9 cellular contexts compared by ENCODE assay signal in the genomic region with DNA sequence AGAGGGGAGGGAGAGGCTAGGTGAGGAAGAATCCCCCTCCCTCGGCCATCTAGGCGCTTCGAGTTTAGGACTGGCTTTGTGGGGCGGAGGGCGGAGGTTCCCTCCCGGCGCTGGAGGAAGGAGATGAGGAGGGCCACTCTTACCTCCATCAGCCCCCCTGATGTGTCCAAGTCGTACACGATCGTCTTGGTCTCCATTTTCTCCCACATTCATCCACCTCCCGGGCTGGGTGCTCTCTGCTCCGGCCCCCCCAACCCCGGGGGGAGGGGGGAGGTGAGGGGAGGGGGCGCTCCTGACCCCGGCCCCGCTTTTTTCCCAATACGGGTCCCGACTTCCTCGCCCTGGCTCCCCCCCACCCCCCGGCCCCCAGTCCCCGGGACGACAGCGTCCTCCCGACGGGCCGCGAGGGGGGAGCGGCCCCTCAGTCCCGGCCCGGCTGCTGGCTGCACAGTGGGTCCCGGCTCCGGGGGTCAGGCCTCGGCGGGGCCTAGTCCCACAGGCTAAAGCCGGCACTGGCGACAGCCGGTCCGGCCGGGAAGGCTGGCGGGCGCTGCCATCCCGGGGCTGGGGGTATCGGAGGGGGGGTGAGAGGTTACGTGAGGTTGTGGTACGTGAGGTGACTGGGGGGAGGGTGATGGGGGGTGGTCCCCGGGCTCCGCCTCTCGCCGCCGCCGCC. TPM values are rescaled to one million over a fixed set of nuclear protein-coding genes. Genes with fewer than 3 reads are reported as not detected.
DNase-seq lines count a peak whose midpoint lies in the region; ATAC-seq and TF ChIP-seq lines count a peak whose summit lies in the region.
"Had no signal": no experiment of that assay in that cellular context is flagged by ENCODE, and none has a peak within 500 bp of the region (broad histone marks: within the 10 kb centered on the region; RNA-seq: fewer than 3 reads in every experiment).

No MANE protein-coding gene starts in this region.

- CTCF ChIA-PET in CD8-positive, alpha-beta memory T cell (lab: Charles Lee): interaction anchor here (0.7 to 5.7 kb wide), 15 partner anchors 14 to 231 kb away, joined by 3 to 72 read pairs (median 12); partner anchors contain the start of genes DHRS13, FAM222B, FLOT2 and NEK8
- CTCF ChIA-PET in IMR-90 (lab: Yijun Ruan, JAX): interaction anchor here (1.3 kb wide), 1 partner anchor 15 kb away, joined by 4 read pairs; no protein-coding TSS in a partner anchor
- CTCF ChIA-PET in naive thymus-derived CD4-positive, alpha-beta T cell (lab: Charles Lee): interaction anchor here (0.8 to 5.2 kb wide), 6 partner anchors 15 to 231 kb away, joined by 3 to 36 read pairs (median 6); partner anchors contain the start of genes NEK8 and RPL23A

- no TSS peak for BruUV-seq in IMR-90 (replicated peaks; lab: Mats Ljungman, UMichigan)

- H3K79me1 ChIP-seq in IMR-90 (ENCODE audit: low read depth in 1 of 2, low read length in 2 of 2): peaks cover 0 to 30% of the 10 kb centered on the region in 2 experiments; a peak in 2 of 4 replicates

- H2AFZ ChIP-seq in IMR-90 (replicated peaks; ENCODE audit: low read length, poor library complexity): peak overlapping the region; percentile 99

- peaks cover 27 to 29% (median 28%) of the 10 kb centered on the region in 3 donors for H3K4me1 Mint-ChIP-seq in CD8-positive, alpha-beta memory T cell
- H3K4me1 Mint-ChIP-seq in naive thymus-derived CD4-positive, alpha-beta T cell: peaks cover 22 to 33% (median 27%) of the 10 kb centered on the region in 7 donors

- DNase-seq in CD8-positive, alpha-beta memory T cell: no peak
- DNase-seq in IMR-90 (no peak), choroid plexus epithelial cell (ENCODE audit: low read depth) (no peak), AG08396 (ENCODE audit: low spot score) (no peak), occipital lobe (lab: John Stamatoyannopoulos, UW) (no peak), omental fat pad (ENCODE audit: low spot score) (no peak)
- DNase-seq in naive thymus-derived CD4-positive, alpha-beta T cell: no peak

- WGBS in IMR-90 (ENCODE audit: extremely low coverage in 2 of 2, insufficient read length in 1 of 2), 2 experiments: 0% methylated on average over 2 of the region's 51 CpGs; no CpG with 5 or more reads in 1 of the 2 experiments

- peak overlapping the region; percentile 14; the same call in 1 of the 2 replicates for H3K18ac ChIP-seq in IMR-90 (ENCODE audit: low read depth, low read length)

- H4K5ac ChIP-seq in IMR-90 (ENCODE audit: low read depth, low read length): peak overlapping the region; percentile 51

- H3K27ac ChIP-seq in CD8-positive, alpha-beta memory T cell (ENCODE audit: low read depth, low read length): peak overlapping the region; percentile 80
- H3K27ac ChIP-seq in IMR-90 (ENCODE audit: insufficient read depth, low read length): peak overlapping the region; percentile 91
- H3K27ac ChIP-seq in naive thymus-derived CD4-positive, alpha-beta T cell (ENCODE audit: low read depth, low read length): peak overlapping the region; percentile 89

- H3K4ac ChIP-seq in IMR-90 (ENCODE audit: low read depth, low read length): peak overlapping the region; percentile 90

- H3K36me3 Mint-ChIP-seq in CD8-positive, alpha-beta memory T cell: peaks cover 0 to 42% (median 8%) of the 10 kb centered on the region in 3 donors
- H3K36me3 Mint-ChIP-seq in naive thymus-derived CD4-positive, alpha-beta T cell: peaks cover 0 to 17% (median 3%) of the 10 kb centered on the region in 5 donors

- H3K4me3 Mint-ChIP-seq in CD8-positive, alpha-beta memory T cell: peak overlapping the region; percentile 91 to 98 (median 96)
- H3K4me3 Mint-ChIP-seq in naive thymus-derived CD4-positive, alpha-beta T cell: peak overlapping the region in 9 of 10 donors; percentile 94 to 97 (median 96)

- H2BK20ac ChIP-seq in IMR-90 (ENCODE audit: low read depth, low read length): no peak overlapping the region

- H3K9me1 ChIP-seq in IMR-90 (ENCODE audit: insufficient read depth, low read length): peaks cover 12% of the 10 kb centered on the region

- no peaks in the 10 kb centered on the region for H3K9me3 Mint-ChIP-seq in CD8-positive, alpha-beta memory T cell
- no peaks in the 10 kb centered on the region for H3K9me3 Mint-ChIP-seq in naive thymus-derived CD4-positive, alpha-beta T cell

- H3K4me1 ChIP-seq in CD8-positive, alpha-beta memory T cell (ENCODE audit: insufficient read depth, low read length): peaks cover 41% of the 10 kb centered on the region
- H3K4me1 ChIP-seq in IMR-90 (ENCODE audit: control insufficient read depth, insufficient read depth, low read length): peaks cover 3% of the 10 kb centered on the region; the same call in 1 of the 2 replicates
- peaks cover 30 to 40% of the 10 kb centered on the region in 2 donors for H3K4me1 ChIP-seq in naive thymus-derived CD4-positive, alpha-beta T cell (ENCODE audit: control insufficient read depth in 2 of 2, insufficient read depth in 2 of 2, low read length in 2 of 2)

- peak overlapping the region; percentile 91 to 99 (median 96) for H3K27ac Mint-ChIP-seq in CD8-positive, alpha-beta memory T cell
- peak overlapping the region; percentile 88 to 98 (median 96) for H3K27ac Mint-ChIP-seq in naive thymus-derived CD4-positive, alpha-beta T cell

- H3K9ac ChIP-seq in IMR-90 (ENCODE audit: low read depth, low read length): peak overlapping the region; percentile 90

- H2BK120ac ChIP-seq in IMR-90 (ENCODE audit: low read depth, low read length): peak overlapping the region; percentile 70

- intact Hi-C loops in IMR-90 (cut with micrococcal nuclease): no loop called here
- intact Hi-C loops in naive thymus-derived CD4-positive, alpha-beta T cell (cut with micrococcal nuclease): loop anchor here (1.0 to 5.0 kb wide), 9 partner anchors 25 to 909 kb away; partner anchors contain the start of genes ABHD15 (in 2 of the 2), DHRS13 (in 2 of the 2), TP53I13 (in 2 of the 2) and ALDOC (in 1 of the 2)

- peak overlapping the region; percentile 94 for H3K14ac ChIP-seq in IMR-90 (replicated peaks; ENCODE audit: low read depth, low read length)

- dilution Hi-C loops in IMR-90 (cut with HindIII; ENCODE audit: low sequenced_read_pairs, unreplicated experiment): no loop called here

- H3K56ac ChIP-seq in IMR-90 (ENCODE audit: extremely low read depth, insufficient read depth, low read length): peak overlapping the region; percentile 88

- H2BK15ac ChIP-seq in IMR-90 (ENCODE audit: low read depth, low read length): peak overlapping the region; percentile 9; the same call in 1 of the 3 replicates

- peaks cover 3% of the 10 kb centered on the region for H3K36me3 ChIP-seq in CD8-positive, alpha-beta memory T cell (ENCODE audit: insufficient read depth, low read length)
- no peaks in the 10 kb centered on the region for H3K36me3 ChIP-seq in IMR-90 (ENCODE audit: control insufficient read depth, insufficient read depth, low read length)
- peaks cover 0 to 23% (median 0%) of the 10 kb centered on the region in 3 experiments for H3K36me3 ChIP-seq in naive thymus-derived CD4-positive, alpha-beta T cell (ENCODE audit: control insufficient read depth in 2 of 3, insufficient read depth in 3 of 3, low read length in 3 of 3)

- H2AK5ac ChIP-seq in IMR-90 (ENCODE audit: low read depth, low read length): peak overlapping the region; percentile 90

- peak overlapping the region; percentile 87 for H4K91ac ChIP-seq in IMR-90 (ENCODE audit: insufficient read depth, low read depth, low read length)

- peaks cover 0 to 4% of the 10 kb centered on the region in 2 donors for H3K27me3 Mint-ChIP-seq in CD8-positive, alpha-beta memory T cell
- H3K27me3 Mint-ChIP-seq in naive thymus-derived CD4-positive, alpha-beta T cell: peaks cover 0 to 4% (median 0%) of the 10 kb centered on the region in 5 donors

- peak overlapping the region; percentile 79 for H3K4me3 ChIP-seq in CD8-positive, alpha-beta memory T cell (ENCODE audit: low read length)
- H3K4me3 ChIP-seq in IMR-90 (ENCODE audit: insufficient read depth, low read depth, low read length) (peak overlapping the region; percentile 92), choroid plexus epithelial cell (ENCODE audit: low read depth, low read length) (peak overlapping the region; percentile 88)
- peak overlapping the region; percentile 85 for H3K4me3 ChIP-seq in naive thymus-derived CD4-positive, alpha-beta T cell (ENCODE audit: low read length)

- ATAC-seq in IMR-90 (ENCODE audit: low read depth) (no peak), GM19035 (IDR thresholded peaks at IDR 0.05; ENCODE audit: unreplicated experiment) (no peak), omental fat pad (ENCODE audit: low FRiP score) (no peak)
- no peak for ATAC-seq in naive thymus-derived CD4-positive, alpha-beta T cell

- H3K4me2 ChIP-seq in IMR-90 (ENCODE audit: low read depth, low read length): peak overlapping the region; percentile 73

- H2BK5ac ChIP-seq in IMR-90 (ENCODE audit: low read depth, low read length, poor library complexity, severe bottlenecking): peak overlapping the region; percentile 83

- H4K20me1 ChIP-seq in IMR-90 (ENCODE audit: insufficient read depth, low read length): peaks cover 38% of the 10 kb centered on the region

- no peaks in the 10 kb centered on the region for H3K9me3 ChIP-seq in CD8-positive, alpha-beta memory T cell (ENCODE audit: low read length)
- no peaks in the 10 kb centered on the region for H3K9me3 ChIP-seq in IMR-90 (ENCODE audit: control insufficient read depth, insufficient read depth, low read length)
- H3K9me3 ChIP-seq in naive thymus-derived CD4-positive, alpha-beta T cell (ENCODE audit: control insufficient read depth in 2 of 3, low read length in 3 of 3): no peaks in the 10 kb centered on the region

- no peaks in the 10 kb centered on the region for H3K27me3 ChIP-seq in CD8-positive, alpha-beta memory T cell (ENCODE audit: insufficient read depth, low read length, poor library complexity, severe bottlenecking)
- no peaks in the 10 kb centered on the region for H3K27me3 ChIP-seq in IMR-90 (ENCODE audit: control insufficient read depth, insufficient read depth, low read length)
- H3K27me3 ChIP-seq in naive thymus-derived CD4-positive, alpha-beta T cell (ENCODE audit: control insufficient read depth in 2 of 2, insufficient read depth in 2 of 2, low read length in 2 of 2): no peaks in the 10 kb centered on the region

- TF ChIP-seq RAD21 in IMR-90 (IDR thresholded peaks at IDR 0.05; ENCODE audit: low read length): no peak

- TF ChIP-seq CTCF in IMR-90 (conservative IDR thresholded peaks at IDR 0.05; ENCODE audit: low read depth, low read length) (no peak), choroid plexus epithelial cell (conservative IDR thresholded peaks at IDR 0.05; ENCODE audit: low read depth, low read length) (no peak), omental fat pad (IDR thresholded peaks at IDR 0.05) (no peak)

- POLR2A ChIA-PET in CD8-positive, alpha-beta memory T cell (lab: Charles Lee): interaction anchor here (0.7 to 5.6 kb wide), 16 partner anchors 13 to 616 kb away, joined by 3 to 65 read pairs (median 7); partner anchors contain the start of genes DHRS13, FAM222B, FLOT2 and IFT20
- POLR2A ChIA-PET in IMR-90 (lab: Charles Lee; ENCODE audit: unreplicated experiment): interaction anchor here (0.6 to 1.0 kb wide), 2 partner anchors 14 to 741 kb away, joined by 3 to 6 read pairs; no protein-coding TSS in a partner anchor
- POLR2A ChIA-PET in naive thymus-derived CD4-positive, alpha-beta T cell (lab: Charles Lee): interaction anchor here (0.5 to 12.3 kb wide), 30 partner anchors 14 to 719 kb away, joined by 3 to 183 read pairs (median 6); partner anchors contain the start of genes ALDOC, BLTP2, DHRS13 and ERAL1

- TF ChIP-seq POLR2A in IMR-90 (IDR thresholded peaks at IDR 0.05; ENCODE audit: low read depth, low read length): no peak

- H3K23ac ChIP-seq in IMR-90 (ENCODE audit: low read depth, low read length): peak overlapping the region; percentile 97

- H4K8ac ChIP-seq in IMR-90 (ENCODE audit: low read depth in 2 of 2, low read length in 2 of 2): peak overlapping the region; percentile 70 to 86; a peak in 3 of 4 replicates

- in situ Hi-C loops in IMR-90 (cut with MboI; ENCODE audit: low sequenced_read_pairs): no loop called here

- H2AK9ac ChIP-seq in IMR-90 (replicated peaks; ENCODE audit: low read depth, low read length, poor library complexity): peak overlapping the region; percentile 98

RNA-seq across cellular contexts. Expression of gene PHF12, which starts 0.4 kb away (rescaled TPM):
- total RNA-seq in CD8-positive, alpha-beta memory T cell: 10 to 100 TPM; 58.1 to 62.1 TPM
- 11.6 TPM for polyA plus RNA-seq in CD8-positive, alpha-beta memory T cell
- 25.6 and 26.7 TPM in 2 replicates for total RNA-seq in IMR-90 (2012; rRNA removed)
- polyA plus RNA-seq in IMR-90 (2012; rRNA removed): 24.4 and 28.9 TPM in 2 replicates
- polyA plus RNA-seq in IMR-90 (2012; cell fraction: cytosol; rRNA removed): 27.1 and 31.6 TPM in 2 replicates
- 46.7 and 79.8 TPM in 2 replicates for polyA plus RNA-seq in IMR-90 (2012; cell fraction: nucleus; rRNA removed; ENCODE audit: low replicate concordance)
- total RNA-seq in naive thymus-derived CD4-positive, alpha-beta T cell: 100 to 1,000 TPM in 4 of 5 experiments, 10 to 100 TPM in 1; 89.3 to 162 (median 134) TPM
- polyA plus RNA-seq in naive thymus-derived CD4-positive, alpha-beta T cell: 10 to 100 TPM in 1 of 2 donors, 1 to 10 TPM in 1; 6.2 to 21.8 TPM
- 44.8 TPM for total RNA-seq in occipital lobe
- total RNA-seq in omental fat pad: 10 to 100 TPM; 15.6 to 47.1 (median 27.6) TPM

RNA-seq across cellular contexts. Expression of gene DHRS13, which starts 48.0 kb away (rescaled TPM):
- 10 to 100 TPM; 32.6 to 34.7 TPM for total RNA-seq in CD8-positive, alpha-beta memory T cell
- polyA plus RNA-seq in CD8-positive, alpha-beta memory T cell: 26.5 TPM
- 2.7 and 2.8 TPM in 2 replicates for total RNA-seq in IMR-90 (2012; rRNA removed)
- polyA plus RNA-seq in IMR-90 (2012; rRNA removed): 3.9 and 4.1 TPM in 2 replicates
- polyA plus RNA-seq in IMR-90 (2012; cell fraction: cytosol; rRNA removed): 3.7 and 5.3 TPM in 2 replicates
- 3.0 and 3.2 TPM in 2 replicates for polyA plus RNA-seq in IMR-90 (2012; cell fraction: nucleus; rRNA removed; ENCODE audit: low replicate concordance)
- 10 to 100 TPM; 20.0 to 51.3 (median 30.4) TPM for total RNA-seq in naive thymus-derived CD4-positive, alpha-beta T cell
- 10 to 100 TPM; 15.3 to 29.9 TPM for polyA plus RNA-seq in naive thymus-derived CD4-positive, alpha-beta T cell
- total RNA-seq in occipital lobe: 27.1 TPM
- 10 to 100 TPM in 1 of 4 donors, 1 to 10 TPM in 3; 5.0 to 11.3 (median 6.3) TPM for total RNA-seq in omental fat pad

RNA-seq across cellular contexts. Expression of gene FLOT2, which starts 53.4 kb away (rescaled TPM):
- total RNA-seq in CD8-positive, alpha-beta memory T cell: 100 to 1,000 TPM; 113 to 115 TPM
- polyA plus RNA-seq in CD8-positive, alpha-beta memory T cell: 268 TPM
- total RNA-seq in IMR-90 (2012; rRNA removed) (19.7 and 31.1 TPM in 2 replicates), occipital lobe (20.0 TPM), omental fat pad (10 to 100 TPM; 51.1 to 95.0 (median 68.3) TPM)
- polyA plus RNA-seq in IMR-90 (2012; rRNA removed): 60.1 and 67.9 TPM in 2 replicates
- polyA plus RNA-seq in IMR-90 (2012; cell fraction: cytosol; rRNA removed): 52.9 and 71.4 TPM in 2 replicates
- 61.2 and 61.8 TPM in 2 replicates for polyA plus RNA-seq in IMR-90 (2012; cell fraction: nucleus; rRNA removed; ENCODE audit: low replicate concordance)
- 100 to 1,000 TPM; 134 to 252 (median 191) TPM for total RNA-seq in naive thymus-derived CD4-positive, alpha-beta T cell
- 100 to 1,000 TPM; 228 to 309 TPM for polyA plus RNA-seq in naive thymus-derived CD4-positive, alpha-beta T cell

RNA-seq across cellular contexts. Expression of gene SEZ6, which starts 54.9 kb away (rescaled TPM):
- not detected for total RNA-seq in CD8-positive, alpha-beta memory T cell
- polyA plus RNA-seq in CD8-positive, alpha-beta memory T cell: 1.6 TPM
- total RNA-seq in IMR-90 (2012; rRNA removed): not detected in 2 replicates
- polyA plus RNA-seq in IMR-90 (2012; rRNA removed): not detected in 2 replicates
- polyA plus RNA-seq in IMR-90 (2012; cell fraction: cytosol; rRNA removed): not detected in 2 replicates
- not detected in 2 replicates for polyA plus RNA-seq in IMR-90 (2012; cell fraction: nucleus; rRNA removed; ENCODE audit: low replicate concordance)
- total RNA-seq in naive thymus-derived CD4-positive, alpha-beta T cell: 1 to 10 TPM in 1 of 5 experiments, under 1 TPM in 1, not detected in 3; 0.40 to 2.0 TPM
- under 1 TPM; 0.63 to 0.66 TPM for polyA plus RNA-seq in naive thymus-derived CD4-positive, alpha-beta T cell
- total RNA-seq in occipital lobe: 36.2 TPM
- not detected for total RNA-seq in omental fat pad
- total RNA-seq: NCI-H460 had no signal
